Comparison of ENCODE assay signal across 9 cellular contexts in the genomic region with DNA sequence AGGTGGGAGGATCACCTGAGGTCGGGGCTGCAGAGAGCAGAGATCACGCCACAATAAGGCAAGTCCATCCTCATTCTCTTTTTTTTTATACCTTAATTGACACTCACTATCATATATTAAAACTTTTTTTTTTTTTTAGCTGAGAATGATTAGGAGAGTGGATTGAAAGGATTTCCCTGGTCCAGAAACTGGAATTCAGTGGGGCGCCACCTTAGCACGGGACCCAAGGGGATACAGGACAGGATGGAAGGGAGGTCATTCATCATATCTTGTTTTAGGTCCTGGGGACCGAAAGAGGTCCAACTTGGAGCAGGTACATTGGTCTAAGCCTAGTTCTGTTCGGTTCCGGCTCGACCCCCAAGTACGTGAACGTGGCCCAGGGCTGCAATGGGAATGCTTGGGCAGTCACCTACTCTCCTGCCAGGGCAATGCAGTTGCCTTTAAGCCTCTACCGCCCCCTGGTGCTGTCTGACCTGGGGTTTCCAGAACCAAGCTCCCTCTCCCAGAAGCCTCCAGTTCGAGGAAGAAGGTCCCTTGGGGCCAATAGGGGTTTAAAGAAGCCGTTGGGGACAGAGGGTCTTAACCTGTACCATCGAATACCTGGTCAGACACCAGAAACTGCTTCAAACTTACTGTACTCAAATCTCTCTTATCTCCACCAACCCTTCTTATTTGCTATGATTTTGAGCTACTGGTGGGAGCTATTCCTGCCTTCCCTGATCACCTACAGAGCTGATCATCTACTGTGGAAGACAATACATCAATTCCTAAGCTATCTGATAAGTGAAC. TPM values are rescaled to one million over a fixed set of nuclear protein-coding genes. Genes with fewer than 3 reads are reported as not detected.
DNase-seq lines count a peak whose midpoint lies in the region; TF ChIP-seq lines count a peak whose summit lies in the region.
"Had no signal": no experiment of that assay in that cellular context is flagged by ENCODE, and none has a peak within 500 bp of the region (broad histone marks: within the 10 kb centered on the region; RNA-seq: fewer than 3 reads in every experiment).

No MANE protein-coding gene starts in this region.

- no peaks in the 10 kb centered on the region for H3K36me3 Mint-ChIP-seq in progenitor cell of endocrine pancreas (ENCODE audit: insufficient read depth)

- peak; percentile 34 for TF ChIP-seq CTCF in progenitor cell of endocrine pancreas (IDR thresholded peaks at IDR 0.05; ENCODE audit: unreplicated experiment)

- no peak overlapping the region for H3K4me3 Mint-ChIP-seq in progenitor cell of endocrine pancreas (ENCODE audit: low read depth)
- H3K4me3 Mint-ChIP-seq: dendritic cell treated with granulocyte-macrophage colony-stimulating factor and Interleukin-4, amounts not matched to agents 40 ng/mL and 50 ng/mL, for 4 days had no signal

- peak; percentile 67 for DNase-seq in SIG-M5 treated with dmso at 0.1 percent for 504 hours (lab: John Stamatoyannopoulos, UW; ENCODE audit: unreplicated experiment)
- DNase-seq in SIG-M5 (lab: John Stamatoyannopoulos, UW) = no peak
- peak; percentile 84 for DNase-seq in NCI-H82 (lab: John Stamatoyannopoulos, UW)
- peak; percentile 83 for DNase-seq in activated CD8-positive, alpha-beta memory T cell treated with anti-CD3 and anti-CD28 coated beads, Interleukin-2, amount 50 U/mL, for 48 hours
- DNase-seq in fibroblast of peridontal ligament (ENCODE audit: extremely low read depth) = peak; percentile 55
- DNase-seq in progenitor cell of endocrine pancreas (ENCODE audit: low spot score, unreplicated experiment) = no peak
- no peak for DNase-seq in cerebellum (ENCODE audit: low spot score)
- no peak for DNase-seq in NCI-H1105 (lab: John Stamatoyannopoulos, UW)

- H3K4me1 Mint-ChIP-seq in progenitor cell of endocrine pancreas (ENCODE audit: low read depth) = no peaks in the 10 kb centered on the region

- H3K27ac Mint-ChIP-seq in progenitor cell of endocrine pancreas = no peak overlapping the region
- H3K27ac Mint-ChIP-seq: dendritic cell treated with granulocyte-macrophage colony-stimulating factor and Interleukin-4, amounts not matched to agents 40 ng/mL and 50 ng/mL, for 4 days had no signal

- peaks cover 5% of the 10 kb centered on the region for H3K9me3 Mint-ChIP-seq in progenitor cell of endocrine pancreas (ENCODE audit: low read depth)

- peaks cover 4% of the 10 kb centered on the region for H3K27me3 Mint-ChIP-seq in progenitor cell of endocrine pancreas

RNA-seq across cellular contexts. Expression of gene GPATCH8, which starts 19.9 kb away (rescaled TPM):
- total RNA-seq in progenitor cell of endocrine pancreas (70.9 and 76.5 TPM in 2 replicates), cerebellum (60.9 TPM)

RNA-seq across cellular contexts. Expression of gene FZD2, which starts 34.2 kb away (rescaled TPM):
- total RNA-seq in progenitor cell of endocrine pancreas (73.6 and 89.7 TPM in 2 replicates), cerebellum (4.4 TPM)

Comparison
In these comparisons a context has a peak if more than half of its experiments do, and no peak if none do; other contexts are left out.
1. DNase-seq: peak in SIG-M5 treated with dmso at 0.1 percent for 504 hours (single experiment), NCI-H82 (single experiment), activated CD8-positive, alpha-beta memory T cell treated with anti-CD3 and anti-CD28 coated beads, Interleukin-2, amount 50 U/mL, for 48 hours (single experiment) and fibroblast of peridontal ligament (single experiment); none in SIG-M5 (single experiment), progenitor cell of endocrine pancreas (single experiment), cerebellum (single experiment) and NCI-H1105 (single experiment).
2. RNA of gene FZD2, which starts 34.2 kb away (total RNA-seq): 73.6 to 89.7 TPM in progenitor cell of endocrine pancreas; 4.4 TPM in cerebellum (single experiment); every median in the first group is over 10 times any median in the second.